12 cellular contexts compared by ENCODE assay signal in genomic region chr17:2388705-2389099, GRCh38. TPM values are rescaled to one million over a fixed set of nuclear protein-coding genes. Genes with fewer than 3 reads are reported as not detected.
DNase-seq lines count a peak whose midpoint lies in the region; ATAC-seq, FAIRE-seq and TF ChIP-seq lines count a peak whose summit lies in the region.
"Had no signal": no experiment of that assay in that cellular context is flagged by ENCODE, and none has a peak within 500 bp of the region (broad histone marks: within the 10 kb centered on the region; RNA-seq: fewer than 3 reads in every experiment).

No MANE protein-coding gene starts in this region.

- TF ChIP-seq POLR2A in A549 (IDR thresholded peaks at IDR 0.05; ENCODE audit: low read length) = no peak

- H3K9me2 ChIP-seq in OCI-LY7 (ENCODE audit: insufficient read depth, low read length) (no peaks in the 10 kb centered on the region), PC-9 (ENCODE audit: insufficient read depth) (no peaks in the 10 kb centered on the region)

- H3K27ac ChIP-seq in A549 (no peak overlapping the region), OCI-LY7 (ENCODE audit: low read depth, low read length, poor library complexity, severe bottlenecking) (no peak overlapping the region), PC-9 (no peak overlapping the region)
- H3K27ac ChIP-seq in CD8-positive, alpha-beta memory T cell (ENCODE audit: low read depth, low read length) = no peak overlapping the region
- H3K27ac ChIP-seq: HL-60 had no signal

- intact Hi-C loops in activated T-helper 2 cell treated with anti-CD3 and anti-CD28 coated beads, Interferon-gamma antibody, Interleukin-2, Interleukin-4, amounts not matched to agents 10 μg/mL and 5 μg/mL and 100 μg/mL, durations not matched to agents 14 hours and 24 hours and 36 hours (cut with micrococcal nuclease) = no loop called here
- intact Hi-C loops in OCI-LY7 (cut with micrococcal nuclease; ENCODE audit: unreplicated experiment) = no loop called here
- intact Hi-C loops in PC-9 (cut with micrococcal nuclease; ENCODE audit: unreplicated experiment) = no loop called here

- H3F3A ChIP-seq in PC-9 (ENCODE audit: insufficient read depth, low read depth) = peaks cover 22% of the 10 kb centered on the region; the same call in 1 of the 2 replicates

- peaks cover 0 to 47% (median 4%) of the 10 kb centered on the region in 3 donors for H3K36me3 Mint-ChIP-seq in CD8-positive, alpha-beta memory T cell
- H3K36me3 Mint-ChIP-seq in activated T-helper 2 cell treated with anti-CD3 and anti-CD28 coated beads, Interferon-gamma antibody, Interleukin-2, Interleukin-4, amounts not matched to agents 10 μg/mL and 5 μg/mL and 100 μg/mL, durations not matched to agents 14 hours and 24 hours and 36 hours (ENCODE audit: low read depth) = peaks cover 40% of the 10 kb centered on the region
- peaks cover 13% of the 10 kb centered on the region for H3K36me3 Mint-ChIP-seq in memory B cell

- FAIRE-seq in A549 (lab: Jason Lieb, UNC) = no peak

- POLR2A ChIA-PET in A549 (lab: Yijun Ruan, JAX) (interaction anchor here (0.6 to 1.4 kb wide), 2 partner anchors 11 to 14 kb away, joined by 3 to 5 read pairs; no protein-coding TSS in a partner anchor), OCI-LY7 (lab: Charles Lee) (no interaction called here), PC-9 (lab: Charles Lee; ENCODE audit: unreplicated experiment) (no interaction called here)
- POLR2A ChIA-PET in CD8-positive, alpha-beta memory T cell (lab: Charles Lee) = no interaction called here

- ATAC-seq in A549 = no peak
- no peak for ATAC-seq in memory B cell (ENCODE audit: low read depth)
- ATAC-seq: right cardiac atrium had no signal

- no peaks in the 10 kb centered on the region for H3K9me3 ChIP-seq in A549
- no peaks in the 10 kb centered on the region for H3K9me3 ChIP-seq in CD8-positive, alpha-beta memory T cell (ENCODE audit: low read length)
- H3K9me3 ChIP-seq in OCI-LY7 (ENCODE audit: low read length) = no peaks in the 10 kb centered on the region
- H3K9me3 ChIP-seq in PC-9 (ENCODE audit: insufficient read depth, low read depth) = no peaks in the 10 kb centered on the region

- peaks cover 12 to 42% (median 22%) of the 10 kb centered on the region in 3 donors for H3K4me1 Mint-ChIP-seq in CD8-positive, alpha-beta memory T cell
- H3K4me1 Mint-ChIP-seq in activated T-helper 2 cell treated with anti-CD3 and anti-CD28 coated beads, Interferon-gamma antibody, Interleukin-2, Interleukin-4, amounts not matched to agents 10 μg/mL and 5 μg/mL and 100 μg/mL, durations not matched to agents 14 hours and 24 hours and 36 hours (ENCODE audit: low read depth) = peaks cover 23% of the 10 kb centered on the region
- H3K4me1 Mint-ChIP-seq in memory B cell = peaks cover 23% of the 10 kb centered on the region

- H3K27ac Mint-ChIP-seq in CD8-positive, alpha-beta memory T cell = peak overlapping the region in 6 of 8 donors; percentile 46 to 92 (median 78)
- peak overlapping the region; percentile 2 for H3K27ac Mint-ChIP-seq in activated T-helper 2 cell treated with anti-CD3 and anti-CD28 coated beads, Interferon-gamma antibody, Interleukin-2, Interleukin-4, amounts not matched to agents 10 μg/mL and 5 μg/mL and 100 μg/mL, durations not matched to agents 14 hours and 24 hours and 36 hours
- peak overlapping the region; percentile 85 for H3K27ac Mint-ChIP-seq in memory B cell

- TF ChIP-seq CTCF in A549 (IDR thresholded peaks at IDR 0.05) (no peak), OCI-LY7 (conservative IDR thresholded peaks at IDR 0.05; ENCODE audit: low read length) (no peak), PC-9 (conservative IDR thresholded peaks at IDR 0.05) (no peak)

- BruUV-seq in OCI-LY7 (replicated peaks; lab: Mats Ljungman, UMichigan) = no TSS peak
- no TSS peak for BruUV-seq in PC-9 (replicated peaks; lab: Mats Ljungman, UMichigan)

- peak overlapping the region in 1 of 7 donors; percentile 72 for H3K4me3 Mint-ChIP-seq in CD8-positive, alpha-beta memory T cell
- no peak overlapping the region for H3K4me3 Mint-ChIP-seq in activated T-helper 2 cell treated with anti-CD3 and anti-CD28 coated beads, Interferon-gamma antibody, Interleukin-2, Interleukin-4, amounts not matched to agents 10 μg/mL and 5 μg/mL and 100 μg/mL, durations not matched to agents 14 hours and 24 hours and 36 hours (ENCODE audit: low read depth)
- H3K4me3 Mint-ChIP-seq in memory B cell = no peak overlapping the region

- H3K4me3 ChIP-seq in A549 (no peak overlapping the region), OCI-LY7 (ENCODE audit: low read depth, low read length, poor library complexity, severe bottlenecking) (no peak overlapping the region), PC-9 (no peak overlapping the region)
- H3K4me3 ChIP-seq in CD8-positive, alpha-beta memory T cell (ENCODE audit: low read length) = no peak overlapping the region

- CTCF ChIA-PET in A549 (lab: Yijun Ruan, JAX) (interaction anchor here (1.2 to 24.9 kb wide), 2 partner anchors 8 to 22 kb away, joined by 3 to 1099 read pairs; partner anchors contain the start of gene MNT), OCI-LY7 (lab: Charles Lee; ENCODE audit: unreplicated experiment) (no interaction called here), PC-9 (lab: Charles Lee) (no interaction called here)
- CTCF ChIA-PET in CD8-positive, alpha-beta memory T cell (lab: Charles Lee) = interaction anchor here (1.8 kb wide), 1 partner anchor 27 kb away, joined by 8 read pairs; no protein-coding TSS in a partner anchor

- peaks cover 14% of the 10 kb centered on the region for H3K4me1 ChIP-seq in A549
- H3K4me1 ChIP-seq in CD8-positive, alpha-beta memory T cell (ENCODE audit: insufficient read depth, low read length) = peaks cover 24% of the 10 kb centered on the region
- peaks cover 16% of the 10 kb centered on the region for H3K4me1 ChIP-seq in OCI-LY7 (ENCODE audit: insufficient read depth, low read length, poor library complexity, severe bottlenecking)
- peaks cover 10% of the 10 kb centered on the region for H3K4me1 ChIP-seq in PC-9 (replicated peaks; ENCODE audit: insufficient read depth)

- no peak overlapping the region for H2AFZ ChIP-seq in OCI-LY7 (ENCODE audit: low read length)
- no peak overlapping the region for H2AFZ ChIP-seq in PC-9

- H3K27me3 Mint-ChIP-seq in CD8-positive, alpha-beta memory T cell = peaks cover 0 to 1% of the 10 kb centered on the region in 2 donors
- H3K27me3 Mint-ChIP-seq in activated T-helper 2 cell treated with anti-CD3 and anti-CD28 coated beads, Interferon-gamma antibody, Interleukin-2, Interleukin-4, amounts not matched to agents 10 μg/mL and 5 μg/mL and 100 μg/mL, durations not matched to agents 14 hours and 24 hours and 36 hours (ENCODE audit: low read depth) = no peaks in the 10 kb centered on the region
- H3K27me3 Mint-ChIP-seq in memory B cell = no peaks in the 10 kb centered on the region

- H3K79me2 ChIP-seq in OCI-LY7 (ENCODE audit: insufficient read depth, low read depth, low read length) (peaks cover 10% of the 10 kb centered on the region; the same call in 1 of the 2 replicates), PC-9 (ENCODE audit: low read depth) (peaks cover 18% of the 10 kb centered on the region)

- DNase-seq in A549 (ENCODE audit: low read depth in 1 of 2, low spot score in 1 of 2) (peak in 1 of 2 experiments; percentile 67), memory B cell (ENCODE audit: low spot score in 2 of 2) (no peak), NCI-H1092 treated with DMSO at 0.1 percent for 48 hours (lab: John Stamatoyannopoulos, UW) (no peak), OCI-LY7 (ENCODE audit: low spot score) (no peak), PC-9 (no peak), D341Med (ENCODE audit: low spot score) (no peak)
- no peak for DNase-seq in CD8-positive, alpha-beta memory T cell
- no peak for DNase-seq in activated T-helper 2 cell treated with anti-CD3 and anti-CD28 coated beads, Interferon-gamma antibody, Interleukin-2, Interleukin-4, amounts not matched to agents 10 μg/mL and 5 μg/mL and 100 μg/mL, durations not matched to agents 14 hours and 24 hours and 36 hours (ENCODE audit: low spot score)
- DNase-seq: MM.1S, NCI-H446 treated with DMSO at 0.1 percent for 48 hours had no signal

- H4K20me1 ChIP-seq in OCI-LY7 (ENCODE audit: insufficient read depth, low read length) (no peaks in the 10 kb centered on the region), PC-9 (ENCODE audit: insufficient read depth) (peaks cover 24% of the 10 kb centered on the region; the same call in 1 of the 2 replicates)

- WGBS in A549 (ENCODE audit: missing lambda C conversion rate) = 97% methylated on average over 14 of the region's 14 CpGs

- H3K27me3 ChIP-seq in CD8-positive, alpha-beta memory T cell (ENCODE audit: insufficient read depth, low read length, poor library complexity, severe bottlenecking) = no peaks in the 10 kb centered on the region
- no peaks in the 10 kb centered on the region for H3K27me3 ChIP-seq in PC-9 (ENCODE audit: insufficient read depth, low read depth)

- TF ChIP-seq RAD21 in A549 (conservative IDR thresholded peaks at IDR 0.05 in 1 of 2, IDR thresholded peaks at IDR 0.05 in 1 of 2) = no peak

- no peak for TF ChIP-seq EP300 in A549 (IDR thresholded peaks at IDR 0.05)

- no peaks in the 10 kb centered on the region for H3K36me3 ChIP-seq in CD8-positive, alpha-beta memory T cell (ENCODE audit: insufficient read depth, low read length)
- H3K36me3 ChIP-seq in OCI-LY7 (ENCODE audit: insufficient read depth, low read length) (0 out of 2 replicates have a peak, but pooled peaks cover 7% of the 10 kb centered on the region), PC-9 (ENCODE audit: low read depth) (0 out of 2 replicates have a peak, but pooled peaks cover 5% of the 10 kb centered on the region)

- H3K4me2 ChIP-seq in A549 (no peak overlapping the region), OCI-LY7 (ENCODE audit: low read length) (no peak overlapping the region), PC-9 (no peak overlapping the region)

- H3K9me3 Mint-ChIP-seq in CD8-positive, alpha-beta memory T cell = no peaks in the 10 kb centered on the region
- no peaks in the 10 kb centered on the region for H3K9me3 Mint-ChIP-seq in activated T-helper 2 cell treated with anti-CD3 and anti-CD28 coated beads, Interferon-gamma antibody, Interleukin-2, Interleukin-4, amounts not matched to agents 10 μg/mL and 5 μg/mL and 100 μg/mL, durations not matched to agents 14 hours and 24 hours and 36 hours
- H3K9me3 Mint-ChIP-seq in memory B cell = no peaks in the 10 kb centered on the region

RNA-seq across cellular contexts. Expression of gene MNT, which starts 12.2 kb away (rescaled TPM):
- polyA plus RNA-seq in A549 (2011; rRNA removed) (4.5 and 5.7 TPM in 2 replicates), A549 (2017; fragmentation: RNase III; extraction: RNeasy Plus Mini Kit Qiagen cat#74134 plus additional on column Dnase treatment) (22.7 to 30.8 TPM (median 25.9 TPM) in 3 replicates)
- polyA plus RNA-seq in A549 (2012; cell fraction: cytosol; rRNA removed) = 10.5 and 12.2 TPM in 2 replicates
- polyA plus RNA-seq in A549 (2012; cell fraction: nucleus; rRNA removed) = 54.0 and 59.8 TPM in 2 replicates
- polyA minus RNA-seq in A549 (2011; rRNA and poly(A)+ RNA removed) = 3.8 and 4.9 TPM in 2 replicates
- total RNA-seq in CD8-positive, alpha-beta memory T cell = 10 to 100 TPM; 21.5 to 24.3 TPM
- 1.2 TPM for polyA plus RNA-seq in CD8-positive, alpha-beta memory T cell
- 28.1 and 30.4 TPM in 2 replicates for total RNA-seq in activated T-helper 2 cell treated with anti-CD3 and anti-CD28 coated beads, Interferon-gamma antibody, Interleukin-2, Interleukin-4, amounts not matched to agents 10 μg/mL and 5 μg/mL and 100 μg/mL, durations not matched to agents 14 hours and 24 hours and 36 hours
- 17.7 and 22.2 TPM in 2 replicates for total RNA-seq in OCI-LY7 (2014; rRNA removed; shearing (Covaris generic))
- total RNA-seq in OCI-LY7 (2022) (58.7 and 60.0 TPM in 2 replicates), PC-9 (2021) (60.7 and 72.3 TPM in 2 replicates)

RNA-seq across cellular contexts. Expression of gene SGSM2, which starts 51.4 kb away (rescaled TPM):
- 24.9 and 37.0 TPM in 2 replicates for polyA plus RNA-seq in A549 (2011; rRNA removed)
- polyA plus RNA-seq in A549 (2012; cell fraction: cytosol; rRNA removed) = 75.9 and 88.8 TPM in 2 replicates
- 512 and 551 TPM in 2 replicates for polyA plus RNA-seq in A549 (2012; cell fraction: nucleus; rRNA removed)
- polyA plus RNA-seq in A549 (2017; fragmentation: RNase III; extraction: RNeasy Plus Mini Kit Qiagen cat#74134 plus additional on column Dnase treatment) = 45.3 to 55.3 TPM (median 53.3 TPM) in 3 replicates
- 29.3 and 30.7 TPM in 2 replicates for polyA minus RNA-seq in A549 (2011; rRNA and poly(A)+ RNA removed)
- total RNA-seq in CD8-positive, alpha-beta memory T cell = 10 to 100 TPM; 39.8 to 43.1 TPM
- 16.3 TPM for polyA plus RNA-seq in CD8-positive, alpha-beta memory T cell
- total RNA-seq in activated T-helper 2 cell treated with anti-CD3 and anti-CD28 coated beads, Interferon-gamma antibody, Interleukin-2, Interleukin-4, amounts not matched to agents 10 μg/mL and 5 μg/mL and 100 μg/mL, durations not matched to agents 14 hours and 24 hours and 36 hours = 50.6 and 55.4 TPM in 2 replicates
- total RNA-seq in OCI-LY7 (2014; rRNA removed; shearing (Covaris generic)) = 38.4 and 44.0 TPM in 2 replicates
- 49.0 and 50.6 TPM in 2 replicates for total RNA-seq in OCI-LY7 (2022)
- total RNA-seq in PC-9 (2021) = 62.0 and 65.7 TPM in 2 replicates

RNA-seq across cellular contexts. Expression of gene TSR1, which starts 52.4 kb away (rescaled TPM):
- polyA plus RNA-seq in A549 (2011; rRNA removed) (38.3 and 45.7 TPM in 2 replicates), A549 (2017; fragmentation: RNase III; extraction: RNeasy Plus Mini Kit Qiagen cat#74134 plus additional on column Dnase treatment) (84.1 to 93.0 TPM (median 87.8 TPM) in 3 replicates)
- 37.6 and 38.7 TPM in 2 replicates for polyA plus RNA-seq in A549 (2012; cell fraction: cytosol; rRNA removed)
- 40.7 and 56.7 TPM in 2 replicates for polyA plus RNA-seq in A549 (2012; cell fraction: nucleus; rRNA removed)
- 62.1 and 63.8 TPM in 2 replicates for polyA minus RNA-seq in A549 (2011; rRNA and poly(A)+ RNA removed)
- 10 to 100 TPM; 97.7 to 99.4 TPM for total RNA-seq in CD8-positive, alpha-beta memory T cell
- polyA plus RNA-seq in CD8-positive, alpha-beta memory T cell = 22.0 TPM
- 75.9 and 78.3 TPM in 2 replicates for total RNA-seq in activated T-helper 2 cell treated with anti-CD3 and anti-CD28 coated beads, Interferon-gamma antibody, Interleukin-2, Interleukin-4, amounts not matched to agents 10 μg/mL and 5 μg/mL and 100 μg/mL, durations not matched to agents 14 hours and 24 hours and 36 hours
- total RNA-seq in OCI-LY7 (2014; rRNA removed; shearing (Covaris generic)) = 71.4 and 85.8 TPM in 2 replicates
- total RNA-seq in OCI-LY7 (2022) (48.1 and 58.7 TPM in 2 replicates), PC-9 (2021) (42.3 and 42.5 TPM in 2 replicates)

Comparison
In these comparisons a context has a peak if more than half of its experiments do, and no peak if none do; other contexts are left out.
1. H3K27ac Mint-ChIP-seq: peak in every context shown above with its lines; median percentile 85 in memory B cell; 78 in CD8-positive, alpha-beta memory T cell; 2 in activated T-helper 2 cell treated with anti-CD3 and anti-CD28 coated beads, Interferon-gamma antibody, Interleukin-2, Interleukin-4, amounts not matched to agents 10 μg/mL and 5 μg/mL and 100 μg/mL, durations not matched to agents 14 hours and 24 hours and 36 hours.
2. CTCF ChIA-PET loops: an anchor here in A549 (1.2 to 24.9 kb wide) and CD8-positive, alpha-beta memory T cell (1.8 kb wide); none called in OCI-LY7 and PC-9.